In the genomic region with DNA sequence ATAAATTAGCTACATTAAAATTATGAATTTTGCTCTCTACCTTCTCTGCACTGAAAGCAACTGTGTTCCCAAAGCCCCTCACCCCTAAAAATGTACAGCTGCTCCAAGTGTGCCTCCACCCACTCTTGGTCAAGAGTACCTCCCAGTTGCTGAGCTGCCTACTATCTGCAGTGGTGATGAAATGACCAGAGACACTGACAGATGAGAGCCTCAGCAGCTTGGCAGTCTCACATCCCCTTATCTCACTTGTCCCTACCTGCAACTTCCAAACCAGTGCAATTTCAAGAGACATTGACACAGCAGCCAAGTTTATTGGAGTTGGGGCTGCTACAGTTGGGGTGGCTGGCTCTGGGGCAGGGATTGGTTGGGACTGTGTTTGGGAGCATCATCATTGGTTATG, we compare ENCODE assay signal across 9 cellular contexts. TPM values are rescaled to one million over a fixed set of nuclear protein-coding genes. Genes with fewer than 3 reads are reported as not detected.
"Had no signal": no experiment of that assay in that cellular context is flagged by ENCODE, and none has a peak within 500 bp of the region (broad histone marks: within the 10 kb centered on the region; RNA-seq: fewer than 3 reads in every experiment).

No MANE protein-coding gene starts in this region.

- ATAC-seq: HepG2 had no signal

- H3K27ac ChIP-seq: HL-60, KMS-11 had no signal

- FAIRE-seq: HepG2, HTR-8/SVneo had no signal

- H3K9ac ChIP-seq: KMS-11 had no signal

- H3K4me2 ChIP-seq: KMS-11 had no signal

- DNase-seq: IMR-90, KBM-7, KG1 had no signal

RNA-seq across cellular contexts. Expression of gene COL6A5, which starts 52.2 kb away (rescaled TPM):
- total RNA-seq: HepG2, HT-29, IMR-90 had no signal
- polyA plus RNA-seq: HepG2, IgD-negative memory B cell, IMR-90 had no signal
